In genomic region chr16:51854401-51854951, GRCh38 we compare ENCODE assay signal across 16 cellular contexts.
"Had no signal": no experiment of that assay in that cellular context is flagged by ENCODE, and none has a peak within 500 bp of the region (broad histone marks: within the 10 kb centered on the region; RNA-seq: fewer than 3 reads in every experiment).

No MANE protein-coding gene starts in this region.

- H3K27me3 ChIP-seq: adrenal gland, esophagus muscularis mucosa, neutrophil, pancreas, sigmoid colon, spleen, upper lobe of right lung had no signal

- H3K36me3 Mint-ChIP-seq: activated naive CD4-positive, alpha-beta T cell treated with anti-CD3 and anti-CD28 coated beads, Interleukin-2, amount 50 U/mL, for 72 hours; natural killer cell; stimulated activated naive B cell treated with anti-CD40 and anti-IgM and Interleukin-4, amounts not matched to agents 10 μg/mL and 1 μg/mL and 100 μg/mL, for 72 hours had no signal

- H3K4me1 Mint-ChIP-seq: natural killer cell; stimulated activated naive B cell treated with anti-CD40 and anti-IgM and Interleukin-4, amounts not matched to agents 10 μg/mL and 1 μg/mL and 100 μg/mL, for 72 hours had no signal

- H3K4me3 ChIP-seq: adrenal gland, esophagus muscularis mucosa, pancreas, sigmoid colon, spleen, upper lobe of right lung had no signal

- H3K27ac Mint-ChIP-seq: activated naive CD4-positive, alpha-beta T cell treated with anti-CD3 and anti-CD28 coated beads, Interleukin-2, amount 50 U/mL, for 72 hours; natural killer cell; stimulated activated naive B cell treated with anti-CD40 and anti-IgM and Interleukin-4, amounts not matched to agents 10 μg/mL and 1 μg/mL and 100 μg/mL, for 72 hours had no signal

- H3K27ac ChIP-seq: adrenal gland, esophagus muscularis mucosa, neutrophil, pancreas, sigmoid colon, spleen, upper lobe of right lung, VCaP had no signal

- H3K9me3 ChIP-seq: adrenal gland, neutrophil, pancreas, sigmoid colon, upper lobe of right lung had no signal

- DNase-seq: activated CD4-positive, alpha-beta T cell treated with anti-CD3 and anti-CD28 coated beads for 1 hour; activated CD4-positive, alpha-beta T cell treated with anti-CD3 and anti-CD28 coated beads, Interleukin-2, amount 50 U/mL, for 4 hours; activated gamma-delta T cell; adrenal gland; effector CD4-positive, alpha-beta T cell; natural killer cell; pancreas; sigmoid colon; spleen; stimulated activated naive B cell treated with anti-CD40 and anti-IgM and Interleukin-4, amounts not matched to agents 10 μg/mL and 1 μg/mL and 100 μg/mL, for 72 hours; T-helper 2 cell; upper lobe of right lung had no signal

- H3K4me3 Mint-ChIP-seq: natural killer cell; stimulated activated naive B cell treated with anti-CD40 and anti-IgM and Interleukin-4, amounts not matched to agents 10 μg/mL and 1 μg/mL and 100 μg/mL, for 72 hours had no signal

- H3K4me1 ChIP-seq: adrenal gland, esophagus muscularis mucosa, pancreas, sigmoid colon, spleen, upper lobe of right lung had no signal

- H3K36me3 ChIP-seq: adrenal gland, esophagus muscularis mucosa, neutrophil, pancreas, sigmoid colon, spleen, upper lobe of right lung had no signal

- ATAC-seq: activated naive CD4-positive, alpha-beta T cell treated with anti-CD3 and anti-CD28 coated beads, Interleukin-2, amount 50 U/mL, for 72 hours; natural killer cell; pancreas; stimulated activated naive B cell treated with anti-CD40 and anti-IgM and Interleukin-4, amounts not matched to agents 10 μg/mL and 1 μg/mL and 100 μg/mL, for 72 hours; upper lobe of right lung had no signal

- H3K27me3 Mint-ChIP-seq: stimulated activated naive B cell treated with anti-CD40 and anti-IgM and Interleukin-4, amounts not matched to agents 10 μg/mL and 1 μg/mL and 100 μg/mL, for 72 hours had no signal
